In genomic region chr14:59301354-59301753, GRCh38 we compare ENCODE assay signal across 8 cellular contexts.
DNase-seq lines count a peak whose midpoint lies in the region; ATAC-seq and TF ChIP-seq lines count a peak whose summit lies in the region.

No MANE protein-coding gene starts in this region.

- intact Hi-C loops in PC-3 (cut with micrococcal nuclease) = no loop called here

- CTCF ChIA-PET in T-cell (lab: Charles Lee) = no interaction called here
- CTCF ChIA-PET in PC-3 (lab: Charles Lee) = no interaction called here

- H3K36me3 ChIP-seq in PC-3 (ENCODE audit: low read depth, low read length) = no peaks in the 10 kb centered on the region

- no peaks in the 10 kb centered on the region for H3K36me3 Mint-ChIP-seq in T-cell

- peaks cover 25% of the 10 kb centered on the region for H3K4me1 ChIP-seq in PC-3 (ENCODE audit: insufficient read depth, low read length)

- TF ChIP-seq CTCF in PC-3 (conservative IDR thresholded peaks at IDR 0.05; ENCODE audit: low read depth, low read length) = no peak

- H3K4me1 Mint-ChIP-seq in T-cell = peaks cover 20 to 36% (median 24%) of the 10 kb centered on the region in 3 donors

- ATAC-seq in GM18907 (IDR thresholded peaks at IDR 0.05; ENCODE audit: unreplicated experiment) (peak; percentile 94), HG03103 (IDR thresholded peaks at IDR 0.05; ENCODE audit: low read depth, unreplicated experiment) (peak; percentile 77), T-cell (replicated peaks in 1 of 4) (peak; percentile 28 to 67 (median 52)), PC-3 (no peak)

- in situ Hi-C loops in ACHN (cut with HindIII; ENCODE audit: low pct_ligation_motif_present, low pct_unique_long_range_greater_than_20kb, low sequenced_read_pairs) = no loop called here

- no peaks in the 10 kb centered on the region for H3K79me2 ChIP-seq in PC-3 (ENCODE audit: low read length)

- H2AFZ ChIP-seq in PC-3 (ENCODE audit: low read length) = no peak overlapping the region

- no peaks in the 10 kb centered on the region for H3K27me3 Mint-ChIP-seq in T-cell

- H3K4me3 ChIP-seq in PC-3 (ENCODE audit: low read length) = no peak overlapping the region

- H3K9me3 ChIP-seq in PC-3 (ENCODE audit: low read length) = no peaks in the 10 kb centered on the region

- BruUV-seq in PC-3 (replicated peaks; lab: Mats Ljungman, UMichigan) = no TSS peak

- POLR2A ChIA-PET in T-cell (lab: Charles Lee) (no interaction called here), PC-3 (lab: Charles Lee; ENCODE audit: unreplicated experiment) (no interaction called here)

- H3K9me2 ChIP-seq in PC-3 (replicated peaks; ENCODE audit: low read length) = no peaks in the 10 kb centered on the region

- no peaks in the 10 kb centered on the region for H3K9me3 Mint-ChIP-seq in T-cell

- H3K27me3 ChIP-seq in PC-3 (ENCODE audit: low read length) = no peaks in the 10 kb centered on the region

- H3K27ac ChIP-seq in PC-3 (ENCODE audit: low read length) = no peak overlapping the region

- peak; percentile 34 for DNase-seq in Ammon's horn (ENCODE audit: low spot score)
- DNase-seq in T-cell = peak in 4 of 34 experiments; percentile 1 to 16 (median 4)
- no peak for DNase-seq in SW480 (ENCODE audit: low spot score)
- DNase-seq in cerebellar nuclear complex (lab: John Stamatoyannopoulos, UW) = no peak
- no peak for DNase-seq in ACHN
- DNase-seq in PC-3 = no peak

- H3F3A ChIP-seq in PC-3 (ENCODE audit: low read length, unreplicated experiment) = peaks cover under 1% of the 10 kb centered on the region

- H4K20me1 ChIP-seq in PC-3 (ENCODE audit: low read length) = no peaks in the 10 kb centered on the region

- H3K27ac Mint-ChIP-seq in T-cell = peak overlapping the region in 1 of 2 donors; percentile 3

- no peak overlapping the region for H3K4me2 ChIP-seq in PC-3 (ENCODE audit: low read length)

- no peak overlapping the region for H3K9ac ChIP-seq in PC-3 (ENCODE audit: low read length)

- no peak overlapping the region for H3K4me3 Mint-ChIP-seq in T-cell
